ENCODE assay signal across 19 cellular contexts in the genomic region with DNA sequence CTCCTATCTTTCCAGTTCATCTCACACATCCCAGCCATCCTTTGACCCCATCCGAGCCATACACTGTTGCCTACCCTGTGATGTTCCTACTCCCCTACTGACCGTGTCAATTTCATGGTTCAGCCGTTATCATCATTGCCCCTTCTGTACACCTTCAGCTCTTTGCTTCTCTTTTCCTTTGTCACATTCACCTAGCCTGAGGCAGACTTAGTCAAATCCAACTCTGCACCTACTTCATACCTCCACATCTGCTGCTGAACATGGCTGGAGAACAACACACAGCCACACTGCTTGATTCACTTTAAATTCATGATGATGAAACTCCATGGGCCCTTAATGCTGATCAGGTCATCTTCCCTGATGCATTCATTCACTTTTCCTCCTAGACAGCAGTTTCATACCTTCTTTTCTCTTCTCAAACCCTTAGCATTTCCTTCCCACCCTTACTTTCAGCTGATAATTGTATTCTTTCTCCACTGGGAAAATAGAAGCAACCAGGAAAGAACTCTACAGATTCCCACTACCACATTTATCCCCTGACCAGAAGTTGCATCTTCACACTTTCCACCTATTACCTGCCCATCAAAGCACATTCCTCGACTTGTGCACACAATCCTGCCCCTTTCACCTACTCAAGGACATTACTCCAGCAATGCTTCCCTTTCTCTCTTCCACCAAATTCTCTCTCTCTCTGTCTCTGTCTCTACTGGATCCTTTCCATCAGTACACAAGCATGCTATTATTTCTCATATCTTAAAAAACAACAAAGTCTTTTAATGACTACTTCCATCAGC.
DNase-seq lines count a peak whose midpoint lies in the region; TF ChIP-seq lines count a peak whose summit lies in the region.
"Had no signal": no experiment of that assay in that cellular context is flagged by ENCODE, and none has a peak within 500 bp of the region (broad histone marks: within the 10 kb centered on the region; RNA-seq: fewer than 3 reads in every experiment).

No MANE protein-coding gene starts in this region.

- H3K9me3 Mint-ChIP-seq in nephron progenitor cell, result no peaks in the 10 kb centered on the region
- H3K9me3 Mint-ChIP-seq: T-helper 1 cell treated with Interleukin-12 subunit alpha and Interleukin-12 subunit beta and Interleukin-4 antibody, amounts not matched to agents 30 μg/mL and 1 μg/mL, for 36 hours had no signal

- H3K27ac ChIP-seq in MM.1S (ENCODE audit: low read length), result peak overlapping the region; percentile 97; the same call in 1 of the 2 replicates
- H3K27ac ChIP-seq: 22Rv1 had no signal

- H2AFZ ChIP-seq in MM.1S (ENCODE audit: low read length), result no peak overlapping the region

- peaks cover 22% of the 10 kb centered on the region for H3K79me2 ChIP-seq in MM.1S (ENCODE audit: low read length)

- no peak overlapping the region for H3K9ac ChIP-seq in MM.1S (ENCODE audit: low read length)

- TF ChIP-seq CTCF in MM.1S (IDR thresholded peaks at IDR 0.05; ENCODE audit: low read length) (no peak), nephron progenitor cell (IDR thresholded peaks at IDR 0.05) (no peak)

- H3K9me3 ChIP-seq in MM.1S (replicated peaks; ENCODE audit: insufficient read depth, low read length), result no peaks in the 10 kb centered on the region
- H3K9me3 ChIP-seq: MG63 had no signal

- H3K4me3 Mint-ChIP-seq in nephron progenitor cell, result no peak overlapping the region
- H3K4me3 Mint-ChIP-seq: T-helper 1 cell treated with Interleukin-12 subunit alpha and Interleukin-12 subunit beta and Interleukin-4 antibody, amounts not matched to agents 30 μg/mL and 1 μg/mL, for 36 hours had no signal

- H3K4me1 ChIP-seq in MM.1S (ENCODE audit: low read length), result peaks cover 62% of the 10 kb centered on the region

- peaks cover 43% of the 10 kb centered on the region for H3F3A ChIP-seq in MM.1S (ENCODE audit: insufficient read depth, low read length)

- H4K20me1 ChIP-seq in MM.1S (ENCODE audit: insufficient read depth, low read length), result no peaks in the 10 kb centered on the region

- H3K27me3 ChIP-seq in MM.1S (replicated peaks; ENCODE audit: insufficient read depth, low read length), result no peaks in the 10 kb centered on the region
- H3K27me3 ChIP-seq: MG63 had no signal

- H3K9me2 ChIP-seq in MM.1S (replicated peaks; ENCODE audit: insufficient read depth, low read length), result no peaks in the 10 kb centered on the region

- H3K4me3 ChIP-seq in MM.1S (ENCODE audit: low read length), result peak overlapping the region; percentile 57; the same call in 1 of the 2 replicates
- H3K4me3 ChIP-seq: MG63 had no signal

- H3K36me3 ChIP-seq in MM.1S (replicated peaks; ENCODE audit: insufficient read depth, low read length), result no peaks in the 10 kb centered on the region
- H3K36me3 ChIP-seq: MG63 had no signal

- H3K27me3 Mint-ChIP-seq in nephron progenitor cell (ENCODE audit: low read depth, poor library complexity), result peaks cover 3% of the 10 kb centered on the region

- peak; percentile 51 for DNase-seq in activated CD8-positive, alpha-beta memory T cell treated with anti-CD3 and anti-CD28 coated beads for 24 hours
- DNase-seq in activated CD8-positive, alpha-beta memory T cell treated with anti-CD3 and anti-CD28 coated beads, Interleukin-2, amount 50 U/mL, for 4 hours, result no peak
- DNase-seq in MM.1S (no peak), islet precursor cell (peak; percentile 43), dedifferentiated amniotic fluid mesenchymal stem cell (ENCODE audit: extremely low spot score) (no peak), NOMO-1 (lab: John Stamatoyannopoulos, UW; ENCODE audit: unreplicated experiment in 2 of 2) (no peak), NCI-H1694 (lab: John Stamatoyannopoulos, UW) (no peak), nephron progenitor cell (no peak)
- DNase-seq: DMS53, GOT3, Karpas-422, MG63, NCI-H1092 treated with DMSO at 0.1 percent for 48 hours, NCI-H345, NCI-H526, RPMI8226, SIG-M5 had no signal

- H3K27ac Mint-ChIP-seq in nephron progenitor cell, result no peak overlapping the region
- H3K27ac Mint-ChIP-seq: T-helper 1 cell treated with Interleukin-12 subunit alpha and Interleukin-12 subunit beta and Interleukin-4 antibody, amounts not matched to agents 30 μg/mL and 1 μg/mL, for 36 hours had no signal

- peak overlapping the region; percentile 87 for H3K4me2 ChIP-seq in MM.1S (ENCODE audit: low read depth, low read length)

- H3K4me1 Mint-ChIP-seq in nephron progenitor cell, result peaks cover 17% of the 10 kb centered on the region

- H3K36me3 Mint-ChIP-seq in nephron progenitor cell (ENCODE audit: low read depth), result no peaks in the 10 kb centered on the region

Comparison
In these comparisons a context has a peak if more than half of its experiments do, and no peak if none do; other contexts are left out.
1. DNase-seq: peak in activated CD8-positive, alpha-beta memory T cell treated with anti-CD3 and anti-CD28 coated beads for 24 hours (single experiment) and islet precursor cell (single experiment); none in activated CD8-positive, alpha-beta memory T cell treated with anti-CD3 and anti-CD28 coated beads, Interleukin-2, amount 50 U/mL, for 4 hours (single experiment), MM.1S (single experiment), dedifferentiated amniotic fluid mesenchymal stem cell (single experiment), NOMO-1 (0 of 2), NCI-H1694 (single experiment) and nephron progenitor cell (single experiment).